ENCODE assay signal across 1 cellular context in the genomic region with DNA sequence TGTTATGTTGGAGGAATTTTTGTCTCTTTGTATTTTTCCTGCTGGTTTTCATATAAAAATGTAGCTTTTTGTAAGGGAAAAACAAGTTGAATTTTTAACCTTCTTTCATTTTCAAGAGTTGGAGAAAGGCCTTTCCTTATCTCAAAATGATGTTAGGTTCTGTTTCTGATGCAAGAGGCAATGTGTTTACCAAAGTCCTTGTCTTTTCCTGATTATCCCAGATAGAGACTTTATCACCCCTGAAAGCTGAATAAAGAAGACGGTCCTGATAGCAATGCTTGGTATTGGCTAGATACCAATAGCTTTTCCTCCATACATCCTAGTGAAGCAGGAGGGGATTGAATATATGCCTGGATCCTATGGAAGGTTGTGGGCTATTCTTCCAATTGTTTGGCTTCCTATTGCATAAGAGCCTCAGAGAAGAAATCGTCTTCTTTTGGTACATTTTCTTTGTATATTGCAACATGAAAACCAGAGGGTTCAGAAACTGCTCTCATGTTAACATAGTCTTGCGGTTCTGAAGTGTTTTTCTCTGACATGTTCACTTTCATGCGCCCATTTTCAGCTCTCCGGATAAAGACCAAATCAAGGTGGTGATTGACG.
A peak's percentile ranks its signal among the peaks of the same experiment; 100 is the strongest.
TF ChIP-seq lines count a peak whose summit lies in the region.

No MANE protein-coding gene starts in this region.

TF ChIP-seq in HepG2, 621 proteins besides CTCF, POLR2A, EP300 and RAD21:
- TF ChIP-seq HMG20A (CRISPR knock-in tag; IDR thresholded peaks at IDR 0.05; ENCODE audit: borderline replicate concordance) (no peak), HNF1A (IDR thresholded peaks at IDR 0.05; ENCODE audit: low read depth) (no peak), HNF1A (CRISPR knock-in tag; IDR thresholded peaks at IDR 0.05; ENCODE audit: borderline replicate concordance) (no peak), CEBPB (IDR thresholded peaks at IDR 0.05; ENCODE audit: borderline replicate concordance, low read depth, low read length) (peak; percentile 30; the same call in 1 of the 2 replicates)
